In genomic region chr16:56970934-56971767, GRCh38 we compare ENCODE assay signal across 9 cellular contexts. TPM values are rescaled to one million over a fixed set of nuclear protein-coding genes. Genes with fewer than 3 reads are reported as not detected.
DNase-seq lines count a peak whose midpoint lies in the region; ATAC-seq and TF ChIP-seq lines count a peak whose summit lies in the region.
"Had no signal": no experiment of that assay in that cellular context is flagged by ENCODE, and none has a peak within 500 bp of the region (broad histone marks: within the 10 kb centered on the region; RNA-seq: fewer than 3 reads in every experiment).

No MANE protein-coding gene starts in this region.

- H3K4me3 ChIP-seq in GM12864 (ENCODE audit: low read depth, low read length) = no peak overlapping the region
- no peak overlapping the region for H3K4me3 ChIP-seq in uterus

- DNase-seq in GM12864 (ENCODE audit: low read depth) (peak; percentile 47), endothelial cell (ENCODE audit: low spot score) (no peak), NCI-H2081 (lab: John Stamatoyannopoulos, UW) (no peak), midbrain (lab: John Stamatoyannopoulos, UW) (no peak), uterus (no peak), NK-92 (lab: John Stamatoyannopoulos, UW; ENCODE audit: unreplicated experiment) (no peak)
- DNase-seq: T-helper 1 cell had no signal

- no peak overlapping the region for H3K27ac Mint-ChIP-seq in endothelial cell (ENCODE audit: unreplicated experiment)

- TF ChIP-seq CTCF in GM12864 (IDR thresholded peaks at IDR 0.05; ENCODE audit: low read depth, low read length, missing control alignments) (no peak), endothelial cell (IDR thresholded peaks at IDR 0.05; ENCODE audit: unreplicated experiment) (no peak), uterus (IDR thresholded peaks at IDR 0.05) (no peak)

- H3K4me3 Mint-ChIP-seq in endothelial cell (ENCODE audit: unreplicated experiment) = peak overlapping the region; percentile 39

- H3K36me3 ChIP-seq in uterus = no peaks in the 10 kb centered on the region

- peaks cover 7% of the 10 kb centered on the region for H3K27me3 Mint-ChIP-seq in endothelial cell (ENCODE audit: unreplicated experiment)

- no peaks in the 10 kb centered on the region for H3K4me1 ChIP-seq in uterus

- no peak for TF ChIP-seq POLR2A in uterus (IDR thresholded peaks at IDR 0.05)

- ATAC-seq in GM21367 (IDR thresholded peaks at IDR 0.05; ENCODE audit: unreplicated experiment) = peak; percentile 59
- peak; percentile 74 for ATAC-seq in HG03175 (IDR thresholded peaks at IDR 0.05; ENCODE audit: unreplicated experiment)

- no peak overlapping the region for H3K27ac ChIP-seq in uterus

- H3K36me3 Mint-ChIP-seq in endothelial cell (ENCODE audit: low read depth, unreplicated experiment) = peaks cover 4% of the 10 kb centered on the region

- no peaks in the 10 kb centered on the region for H3K9me3 Mint-ChIP-seq in endothelial cell (ENCODE audit: unreplicated experiment)

- no peaks in the 10 kb centered on the region for H3K27me3 ChIP-seq in uterus

- intact Hi-C loops in uterus (cut with DNase I; ENCODE audit: low total_unique reads) = no loop called here

- no peaks in the 10 kb centered on the region for H3K9me3 ChIP-seq in uterus

- peaks cover 10% of the 10 kb centered on the region for H3K4me1 Mint-ChIP-seq in endothelial cell (ENCODE audit: unreplicated experiment)

RNA-seq across cellular contexts. Expression of gene CETP, which starts 9.4 kb away (rescaled TPM):
- total RNA-seq in endothelial cell (ENCODE audit: unreplicated experiment) (7.8 TPM), uterus (1 to 10 TPM in 1 of 4 donors, under 1 TPM in 1, not detected in 2; 0.58 to 2.8 TPM)

RNA-seq across cellular contexts. Expression of gene NLRC5, which starts 18.2 kb away (rescaled TPM):
- 2.4 TPM for total RNA-seq in endothelial cell (ENCODE audit: unreplicated experiment)
- 10 to 100 TPM; 14.9 to 77.0 (median 23.9) TPM for total RNA-seq in uterus

RNA-seq across cellular contexts. Expression of gene HERPUD1, which starts 39.2 kb away (rescaled TPM):
- total RNA-seq in endothelial cell (ENCODE audit: unreplicated experiment) (60.8 TPM), uterus (100 to 1,000 TPM in 3 of 4 donors, 10 to 100 TPM in 1; 51.5 to 136 (median 112) TPM)
